Comparison of ENCODE assay signal across 19 cellular contexts in the genomic region with DNA sequence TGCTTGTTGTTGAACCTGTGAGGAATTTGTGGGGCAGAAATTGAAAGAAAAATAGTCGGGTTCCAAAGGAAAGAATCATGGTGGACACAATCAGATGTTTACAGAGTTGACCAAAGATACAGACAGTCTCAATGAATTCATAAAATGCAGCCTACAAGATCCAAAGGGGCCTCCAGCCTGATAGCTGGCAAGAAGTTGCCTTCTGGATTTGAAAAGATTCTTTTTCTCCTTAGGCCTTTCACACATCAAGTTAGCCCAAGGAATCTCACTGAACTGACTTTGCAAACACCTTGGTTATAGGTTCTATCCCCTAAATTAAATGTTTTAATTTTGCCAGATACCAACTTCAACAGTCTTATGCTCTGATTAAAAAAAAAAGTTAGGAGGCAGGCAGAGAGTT. TPM values are rescaled to one million over a fixed set of nuclear protein-coding genes. Genes with fewer than 3 reads are reported as not detected.
A peak's percentile ranks its signal among the peaks of the same experiment; 100 is the strongest.
DNase-seq lines count a peak whose midpoint lies in the region; ATAC-seq and TF ChIP-seq lines count a peak whose summit lies in the region.
"Had no signal": no experiment of that assay in that cellular context is flagged by ENCODE, and none has a peak within 500 bp of the region (broad histone marks: within the 10 kb centered on the region; RNA-seq: fewer than 3 reads in every experiment).

No MANE protein-coding gene starts in this region.

- TF ChIP-seq EP300 in gastroesophageal sphincter (IDR thresholded peaks at IDR 0.05), result no peak

- H3K27me3 Mint-ChIP-seq in activated CD4-positive, alpha-beta T cell treated with anti-CD3 and anti-CD28 coated beads, Interleukin-2, amount 10 ng/mL, durations not matched to agents 7 days and 5 days, result no peaks in the 10 kb centered on the region
- H3K27me3 Mint-ChIP-seq in activated CD8-positive, alpha-beta T cell treated with anti-CD3 and anti-CD28 coated beads, Interleukin-2, amount 10 ng/mL, durations not matched to agents 7 days and 5 days (ENCODE audit: low read depth), result no peaks in the 10 kb centered on the region

- H3K9me3 ChIP-seq in mucosa of rectum (ENCODE audit: control insufficient read depth in 2 of 2, low read length in 2 of 2), result no peaks in the 10 kb centered on the region
- H3K9me3 ChIP-seq in gastroesophageal sphincter, result no peaks in the 10 kb centered on the region
- H3K9me3 ChIP-seq: A549, neutrophil, stomach had no signal

- H3K36me3 ChIP-seq in mucosa of rectum (ENCODE audit: control insufficient read depth in 2 of 2, insufficient read depth in 2 of 2, low read length in 2 of 2), result no peaks in the 10 kb centered on the region
- H3K36me3 ChIP-seq in gastroesophageal sphincter, result no peaks in the 10 kb centered on the region
- H3K36me3 ChIP-seq: neutrophil, stomach had no signal

- no peaks in the 10 kb centered on the region for H3K27me3 ChIP-seq in mucosa of rectum (ENCODE audit: control insufficient read depth in 2 of 2, insufficient read depth in 2 of 2, low read length in 2 of 2)
- no peaks in the 10 kb centered on the region for H3K27me3 ChIP-seq in gastroesophageal sphincter
- H3K27me3 ChIP-seq: neutrophil, stomach had no signal

- no peak overlapping the region for H3K9ac ChIP-seq in mucosa of rectum (ENCODE audit: low read depth in 1 of 2, low read length in 2 of 2)

- H3K4me3 Mint-ChIP-seq in activated CD4-positive, alpha-beta T cell treated with anti-CD3 and anti-CD28 coated beads, Interleukin-2, amount 10 ng/mL, durations not matched to agents 7 days and 5 days, result no peak overlapping the region
- H3K4me3 Mint-ChIP-seq in activated CD8-positive, alpha-beta T cell treated with anti-CD3 and anti-CD28 coated beads, Interleukin-2, amount 10 ng/mL, durations not matched to agents 7 days and 5 days, result no peak overlapping the region

- WGBS in gastroesophageal sphincter (ENCODE audit: low coverage in 1 of 2), 2 donors, result 55 to 75% methylated on average over 1 of the region's 1 CpG

- H3K36me3 Mint-ChIP-seq in activated CD4-positive, alpha-beta T cell treated with anti-CD3 and anti-CD28 coated beads, Interleukin-2, amount 10 ng/mL, durations not matched to agents 7 days and 5 days (ENCODE audit: low read depth), result peaks cover 88% of the 10 kb centered on the region
- H3K36me3 Mint-ChIP-seq in activated CD8-positive, alpha-beta T cell treated with anti-CD3 and anti-CD28 coated beads, Interleukin-2, amount 10 ng/mL, durations not matched to agents 7 days and 5 days (ENCODE audit: low read depth), result peaks cover 85% of the 10 kb centered on the region

- ATAC-seq in activated CD8-positive, alpha-beta T cell treated with anti-CD3 and anti-CD28 coated beads, Interleukin-2, amount 10 ng/mL, durations not matched to agents 7 days and 5 days, result no peak
- no peak for ATAC-seq in gastroesophageal sphincter
- ATAC-seq: A549 had no signal

- CTCF ChIA-PET in activated CD4-positive, alpha-beta T cell treated with anti-CD3 and anti-CD28 coated beads, Interleukin-2, amount 10 ng/mL, durations not matched to agents 7 days and 5 days (lab: Charles Lee), result interaction anchor here (0.6 to 1.1 kb wide), 5 partner anchors 16 to 143 kb away, joined by 3 to 4 read pairs (median 4); no protein-coding TSS in a partner anchor
- CTCF ChIA-PET in activated CD8-positive, alpha-beta T cell treated with anti-CD3 and anti-CD28 coated beads, Interleukin-2, amount 10 ng/mL, durations not matched to agents 7 days and 5 days (lab: Charles Lee), result interaction anchor here (0.6 to 1.6 kb wide), 7 partner anchors 15 to 119 kb away, joined by 3 to 9 read pairs (median 4); a partner anchor contains a TSS

- peaks cover 93% of the 10 kb centered on the region for H3K4me1 Mint-ChIP-seq in activated CD4-positive, alpha-beta T cell treated with anti-CD3 and anti-CD28 coated beads, Interleukin-2, amount 10 ng/mL, durations not matched to agents 7 days and 5 days
- H3K4me1 Mint-ChIP-seq in activated CD8-positive, alpha-beta T cell treated with anti-CD3 and anti-CD28 coated beads, Interleukin-2, amount 10 ng/mL, durations not matched to agents 7 days and 5 days (ENCODE audit: low read depth), result peaks cover 94% of the 10 kb centered on the region

- H3K4me1 ChIP-seq in mucosa of rectum (ENCODE audit: control insufficient read depth in 2 of 2, insufficient read depth in 2 of 2, low read length in 2 of 2) (peaks cover 3 to 7% of the 10 kb centered on the region in 2 donors), gastroesophageal sphincter (peaks cover 0 to 3% (median 0%) of the 10 kb centered on the region in 3 donors)
- H3K4me1 ChIP-seq: A549 had no signal

- POLR2A ChIA-PET in activated CD4-positive, alpha-beta T cell treated with anti-CD3 and anti-CD28 coated beads, Interleukin-2, amount 10 ng/mL, durations not matched to agents 7 days and 5 days (lab: Charles Lee), result interaction anchor here (0.7 kb wide), 1 partner anchor 26 kb away, joined by 3 read pairs; no protein-coding TSS in a partner anchor
- POLR2A ChIA-PET in activated CD8-positive, alpha-beta T cell treated with anti-CD3 and anti-CD28 coated beads, Interleukin-2, amount 10 ng/mL, durations not matched to agents 7 days and 5 days (lab: Charles Lee), result interaction anchor here (2.2 kb wide), 1 partner anchor 21 kb away, joined by 13 read pairs; a partner anchor contains a TSS

- no peak for DNase-seq in activated CD4-positive, alpha-beta T cell treated with anti-CD3 and anti-CD28 coated beads, Interleukin-2, amount 10 ng/mL, durations not matched to agents 7 days and 5 days
- DNase-seq in activated CD4-positive, alpha-beta T cell treated with anti-CD3 and anti-CD28 coated beads, Interleukin-2, amount 50 U/mL, for 4 hours, result no peak
- DNase-seq in GM12865 (ENCODE audit: low read depth), result peak; percentile 20
- DNase-seq in activated CD8-positive, alpha-beta T cell treated with anti-CD3 and anti-CD28 coated beads, Interleukin-2, amount 10 ng/mL, durations not matched to agents 7 days and 5 days, result no peak
- DNase-seq in NCI-H1417 treated with DMSO at 0.1 percent for 48 hours (lab: John Stamatoyannopoulos, UW), result no peak
- DNase-seq in NCI-H524 treated with DMSO at 0.1 percent for 48 hours (lab: John Stamatoyannopoulos, UW), result no peak
- DNase-seq: cerebellar nuclear complex, hippocampal formation, kidney, NCI-H1105 treated with DMSO at 0.1 percent for 48 hours, NCI-H82, stomach had no signal

- TF ChIP-seq CTCF in GM12865 (IDR thresholded peaks at IDR 0.05; ENCODE audit: insufficient read depth, low read depth, low read length, missing control alignments), result no peak
- no peak for TF ChIP-seq CTCF in gastroesophageal sphincter (IDR thresholded peaks at IDR 0.05)

- H3K27ac ChIP-seq in mucosa of rectum (ENCODE audit: low read depth in 2 of 2, low read length in 2 of 2) (peak overlapping the region; percentile 30 to 48), gastroesophageal sphincter (no peak overlapping the region)
- H3K27ac ChIP-seq: A549, neutrophil, stomach, VCaP had no signal

- TF ChIP-seq POLR2A in gastroesophageal sphincter (IDR thresholded peaks at IDR 0.05), result no peak

- H3K4me3 ChIP-seq in GM12865 (ENCODE audit: low read depth, low read length), result peak overlapping the region; percentile 33
- no peak overlapping the region for H3K4me3 ChIP-seq in mucosa of rectum (ENCODE audit: low read length in 2 of 2)
- H3K4me3 ChIP-seq in gastroesophageal sphincter, result no peak overlapping the region
- H3K4me3 ChIP-seq: A549, stomach had no signal

- H3K27ac Mint-ChIP-seq in activated CD4-positive, alpha-beta T cell treated with anti-CD3 and anti-CD28 coated beads, Interleukin-2, amount 10 ng/mL, durations not matched to agents 7 days and 5 days, result peak overlapping the region; percentile 94
- peak overlapping the region; percentile 90 for H3K27ac Mint-ChIP-seq in activated CD8-positive, alpha-beta T cell treated with anti-CD3 and anti-CD28 coated beads, Interleukin-2, amount 10 ng/mL, durations not matched to agents 7 days and 5 days

- H3K9me3 Mint-ChIP-seq in activated CD4-positive, alpha-beta T cell treated with anti-CD3 and anti-CD28 coated beads, Interleukin-2, amount 10 ng/mL, durations not matched to agents 7 days and 5 days, result peaks cover 10% of the 10 kb centered on the region
- peaks cover 4% of the 10 kb centered on the region for H3K9me3 Mint-ChIP-seq in activated CD8-positive, alpha-beta T cell treated with anti-CD3 and anti-CD28 coated beads, Interleukin-2, amount 10 ng/mL, durations not matched to agents 7 days and 5 days (ENCODE audit: insufficient read depth)

RNA-seq across cellular contexts. Expression of a gene that starts 21.5 kb away (rescaled TPM):
- 10 to 100 TPM; 70.4 to 70.6 TPM for total RNA-seq in activated CD4-positive, alpha-beta T cell treated with anti-CD3 and anti-CD28 coated beads, Interleukin-2, amount 10 ng/mL, durations not matched to agents 7 days and 5 days
- total RNA-seq in activated CD8-positive, alpha-beta T cell treated with anti-CD3 and anti-CD28 coated beads, Interleukin-2, amount 10 ng/mL, durations not matched to agents 7 days and 5 days, result 10 to 100 TPM; 48.5 to 50.1 TPM
- 1 to 10 TPM in 2 of 4 donors, under 1 TPM in 1, not detected in 1; 0.12 to 2.8 (median 1.2) TPM for total RNA-seq in gastroesophageal sphincter
- total RNA-seq: Daoy had no signal

RNA-seq across cellular contexts. Expression of a gene that starts 46.0 kb away (rescaled TPM):
- total RNA-seq in activated CD4-positive, alpha-beta T cell treated with anti-CD3 and anti-CD28 coated beads, Interleukin-2, amount 10 ng/mL, durations not matched to agents 7 days and 5 days, result 10 to 100 TPM; 14.7 to 16.2 TPM
- total RNA-seq in activated CD8-positive, alpha-beta T cell treated with anti-CD3 and anti-CD28 coated beads, Interleukin-2, amount 10 ng/mL, durations not matched to agents 7 days and 5 days, result 10 to 100 TPM; 14.0 to 15.4 TPM
- 1 to 10 TPM; 3.0 to 6.7 (median 4.3) TPM for total RNA-seq in gastroesophageal sphincter
- total RNA-seq: Daoy, RPMI7951 had no signal

Comparison
In these comparisons a context has a peak if more than half of its experiments do, and no peak if none do; other contexts are left out.
1. H3K27ac ChIP-seq: peak in mucosa of rectum (2 of 2); none in gastroesophageal sphincter (0 of 4).
2. RNA of a gene that starts 21.5 kb away (total RNA-seq): 70.4 to 70.6 TPM in activated CD4-positive, alpha-beta T cell treated with anti-CD3 and anti-CD28 coated beads, Interleukin-2, amount 10 ng/mL, durations not matched to agents 7 days and 5 days and 48.5 to 50.1 TPM in activated CD8-positive, alpha-beta T cell treated with anti-CD3 and anti-CD28 coated beads, Interleukin-2, amount 10 ng/mL, durations not matched to agents 7 days and 5 days; 0.12 to 2.8 TPM in gastroesophageal sphincter; every median in the first group is over 10 times any median in the second.